In the genomic region with DNA sequence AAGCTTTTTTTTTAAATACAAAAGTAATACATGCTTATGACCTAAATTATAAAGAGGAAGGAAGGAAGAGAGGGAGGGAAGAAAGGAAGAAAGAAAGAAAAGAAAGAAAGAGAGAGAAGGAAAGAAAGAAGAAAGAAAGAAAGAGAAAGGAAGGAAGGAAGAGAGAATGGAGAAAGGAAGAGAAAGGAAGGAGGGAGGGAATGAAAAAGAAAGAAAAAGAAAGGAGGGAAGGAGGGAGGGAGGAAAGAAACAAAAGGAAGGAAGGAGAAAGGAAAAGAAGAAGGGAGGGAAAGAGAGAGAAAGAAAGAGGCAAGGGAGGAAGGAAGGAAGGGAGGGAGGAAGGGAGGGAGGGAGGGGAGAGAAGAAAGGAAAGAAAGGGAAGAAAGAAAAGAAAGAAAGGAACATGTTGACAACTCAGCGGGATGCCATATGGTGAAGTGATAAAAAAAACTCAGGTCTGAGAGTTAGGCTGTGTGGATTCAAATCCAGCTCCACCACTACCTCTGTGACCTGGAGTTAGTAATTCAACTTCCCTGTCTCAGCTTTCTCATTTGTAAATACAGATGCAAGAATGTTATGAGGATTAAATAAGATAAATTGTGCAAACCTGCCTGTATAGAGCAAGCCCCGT, we compare ENCODE assay signal across 29 cellular contexts.
"Had no signal": no experiment of that assay in that cellular context is flagged by ENCODE, and none has a peak within 500 bp of the region (broad histone marks: within the 10 kb centered on the region; RNA-seq: fewer than 3 reads in every experiment).

No MANE protein-coding gene starts in this region.

- H3K9me3 ChIP-seq: breast epithelium, colonic mucosa, left ventricle myocardium inferior, spleen, stomach, transverse colon, uterus had no signal

- H3K4me2 ChIP-seq: hepatocyte had no signal

- ATAC-seq: activated CD4-positive, alpha-beta T cell treated with anti-CD3 and anti-CD28 coated beads for 36 hours; effector memory CD8-positive, alpha-beta T cell; esophagus mucosa; natural killer cell had no signal

- H3K36me3 ChIP-seq: breast epithelium, colonic mucosa, left ventricle myocardium inferior, spleen, stomach, transverse colon, uterus had no signal

- H3K79me2 ChIP-seq: hepatocyte had no signal

- DNase-seq: activated CD4-positive, alpha-beta T cell treated with anti-CD3 and anti-CD28 coated beads for 36 hours; activated CD4-positive, alpha-beta T cell treated with anti-CD3 and anti-CD28 coated beads, Interleukin-2, amount 50 U/mL, for 4 hours; activated CD8-positive, alpha-beta memory T cell treated with anti-CD3 and anti-CD28 coated beads for 24 hours; activated CD8-positive, alpha-beta memory T cell treated with anti-CD3 and anti-CD28 coated beads, Interleukin-2, amount 50 U/mL, for 4 hours; activated effector memory CD4-positive, alpha-beta T cell treated with Interleukin-2 at 50 U/mL for 16 hours; activated naive CD4-positive, alpha-beta T cell treated with anti-CD3 and anti-CD28 coated beads for 36 hours; activated naive CD8-positive, alpha-beta T cell treated with anti-CD3 and anti-CD28 coated beads, Interleukin-2, amount 10 ng/mL, durations not matched to agents 7 days and 5 days; activated T-cell treated with anti-CD3 and anti-CD28 coated beads, Interleukin-2, amount 50 U/mL, for 24 hours; amniotic stem cell; colonic mucosa; dorsolateral prefrontal cortex; effector memory CD8-positive, alpha-beta T cell; foreskin melanocyte; glutamatergic neuron; left ventricle myocardium inferior; mammary epithelial cell; midbrain; natural killer cell; retina; spleen; stimulated activated CD4-positive, alpha-beta T cell treated with anti-CD3 and anti-CD28 coated beads, Interleukin-4, amount 100 ng/mL, for 24 hours; stomach; T-helper 9 cell; transverse colon; uterus had no signal

- H3K27me3 ChIP-seq: breast epithelium, colonic mucosa, hepatocyte, spleen, stomach, transverse colon, uterus had no signal

- H3K4me3 ChIP-seq: breast epithelium, colonic mucosa, dorsolateral prefrontal cortex, hepatocyte, left ventricle myocardium inferior, spleen, stomach, transverse colon, uterus had no signal

- H2AFZ ChIP-seq: hepatocyte had no signal

- H3K4me1 ChIP-seq: breast epithelium, colonic mucosa, left ventricle myocardium inferior, spleen, stomach, uterus had no signal

- FAIRE-seq: endothelial cell of umbilical vein had no signal

- H3K27ac ChIP-seq: breast epithelium, colonic mucosa, dorsolateral prefrontal cortex, hepatocyte, left ventricle myocardium inferior, spleen, stomach, transverse colon, uterus had no signal
